21 cellular contexts compared by ENCODE assay signal in the genomic region with DNA sequence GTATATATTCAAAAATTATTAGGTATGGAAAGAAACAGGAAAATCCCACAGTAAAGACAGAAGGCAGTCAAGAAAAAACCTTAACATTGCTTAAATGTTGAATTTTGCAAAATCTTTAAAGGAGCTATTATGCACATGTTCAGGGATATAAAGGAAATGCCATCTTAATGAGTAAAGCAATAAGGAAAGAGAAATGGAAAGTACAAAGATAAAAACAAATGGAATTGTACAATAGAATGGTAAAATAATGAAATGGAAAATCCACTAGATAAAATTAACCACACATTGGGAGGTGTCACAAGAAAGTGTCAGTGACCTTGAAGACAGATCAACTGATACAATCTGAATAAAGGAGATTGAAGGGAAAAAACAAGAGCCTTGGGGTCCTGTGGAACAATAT.
"Had no signal": no experiment of that assay in that cellular context is flagged by ENCODE, and none has a peak within 500 bp of the region (broad histone marks: within the 10 kb centered on the region; RNA-seq: fewer than 3 reads in every experiment).

No MANE protein-coding gene starts in this region.

- H3K9me3 ChIP-seq: body of pancreas, colonic mucosa, neutrophil, testis had no signal

- H3K79me2 ChIP-seq: hepatocyte, parathyroid adenoma had no signal

- H3K27ac ChIP-seq: body of pancreas, colonic mucosa, hepatocyte, neutrophil, parathyroid adenoma, testis had no signal

- DNase-seq: activated CD4-positive, alpha-beta T cell treated with anti-CD3 and anti-CD28 coated beads, Interleukin-2, amount 50 U/mL, for 1 hour; activated CD8-positive, alpha-beta memory T cell treated with anti-CD3 and anti-CD28 coated beads, Interleukin-2, amount 50 U/mL, for 4 hours; activated T-cell treated with anti-CD3 and anti-CD28 coated beads, Interleukin-2, amount 50 U/mL, for 4 hours; amniotic stem cell; body of pancreas; caudate nucleus; colonic mucosa; erythroblast; stimulated activated CD4-positive, alpha-beta T cell treated with anti-CD3 and anti-CD28 coated beads, Interleukin-4, amount 100 ng/mL, for 24 hours; T-helper 1 cell; T-helper 9 cell; testis had no signal

- H3K9ac ChIP-seq: parathyroid adenoma had no signal

- H3K4me1 ChIP-seq: body of pancreas, colonic mucosa, parathyroid adenoma, testis had no signal

- H3K4me2 ChIP-seq: hepatocyte, smooth muscle cell had no signal

- H3K4me3 ChIP-seq: body of pancreas, colonic mucosa, hepatocyte, smooth muscle cell, testis had no signal

- H3K36me3 ChIP-seq: colonic mucosa had no signal

- H3K27me3 ChIP-seq: body of pancreas, colonic mucosa, hepatocyte, neutrophil, testis had no signal

- ATAC-seq: activated CD4-positive, CD25-positive, alpha-beta regulatory T cell treated with anti-CD3 and anti-CD28 coated beads, Interleukin-2, amount 50 U/mL, for 24 hours; activated naive CD4-positive, alpha-beta T cell treated with anti-CD3 and anti-CD28 coated beads, Interleukin-2, amount 50 U/mL, for 72 hours; activated T-cell treated with anti-CD3 and anti-CD28 coated beads, Interleukin-2, amount 50 U/mL, for 4 hours; body of pancreas; natural killer cell treated with Interleukin-12 subunit alpha and Interleukin-12 subunit beta and Interleukin-15 and Interleukin-18, amount 100 ng/mL, for 72 hours; sciatic nerve; stimulated activated effector memory CD8-positive, alpha-beta T cell treated with anti-CD3 and anti-CD28 coated beads, Interleukin-12 subunit alpha, Interleukin-12 subunit beta, amount 100 ng/mL, for 72 hours had no signal

- H2AFZ ChIP-seq: hepatocyte, parathyroid adenoma had no signal
